Comparison of ENCODE assay signal across 1 cellular context in the genomic region with DNA sequence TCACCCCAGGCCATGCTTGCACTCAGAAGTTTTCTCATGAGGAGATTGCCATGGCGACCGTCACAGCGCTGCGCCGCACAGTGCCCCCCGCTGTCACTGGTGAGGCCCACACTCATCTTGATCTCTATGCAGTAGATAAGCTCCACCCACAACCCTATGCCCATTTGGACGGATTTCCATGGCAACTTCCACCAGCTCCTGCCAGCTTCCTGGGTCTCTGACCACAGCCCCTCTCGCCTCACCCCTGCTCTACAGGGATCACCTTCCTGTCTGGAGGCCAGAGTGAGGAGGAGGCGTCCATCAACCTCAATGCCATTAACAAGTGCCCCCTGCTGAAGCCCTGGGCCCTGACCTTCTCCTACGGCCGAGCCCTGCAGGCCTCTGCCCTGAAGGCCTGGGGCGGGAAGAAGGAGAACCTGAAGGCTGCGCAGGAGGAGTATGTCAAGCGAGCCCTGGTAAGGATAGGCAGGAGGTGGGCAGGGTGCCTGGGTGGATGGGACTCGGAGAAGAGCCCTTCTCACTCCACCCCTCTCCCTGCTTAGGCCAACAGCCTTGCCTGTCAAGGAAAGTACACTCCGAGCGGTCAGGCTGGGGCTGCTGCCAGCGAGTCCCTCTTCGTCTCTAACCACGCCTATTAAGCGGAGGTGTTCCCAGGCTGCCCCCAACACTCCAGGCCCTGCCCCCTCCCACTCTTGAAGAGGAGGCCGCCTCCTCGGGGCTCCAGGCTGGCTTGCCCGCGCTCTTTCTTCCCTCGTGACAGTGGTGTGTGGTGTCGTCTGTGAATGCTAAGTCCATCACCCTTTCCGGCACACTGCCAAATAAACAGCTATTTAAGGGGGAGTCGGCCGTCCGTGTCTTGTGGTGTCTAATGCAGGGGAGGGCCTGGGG.
TF ChIP-seq lines count a peak whose summit lies in the region.

No MANE protein-coding gene starts in this region.

TF ChIP-seq in WTC11, 78 proteins besides CTCF, POLR2A, EP300 and RAD21 (continued from another document):
- TF ChIP-seq, protein P1, sequence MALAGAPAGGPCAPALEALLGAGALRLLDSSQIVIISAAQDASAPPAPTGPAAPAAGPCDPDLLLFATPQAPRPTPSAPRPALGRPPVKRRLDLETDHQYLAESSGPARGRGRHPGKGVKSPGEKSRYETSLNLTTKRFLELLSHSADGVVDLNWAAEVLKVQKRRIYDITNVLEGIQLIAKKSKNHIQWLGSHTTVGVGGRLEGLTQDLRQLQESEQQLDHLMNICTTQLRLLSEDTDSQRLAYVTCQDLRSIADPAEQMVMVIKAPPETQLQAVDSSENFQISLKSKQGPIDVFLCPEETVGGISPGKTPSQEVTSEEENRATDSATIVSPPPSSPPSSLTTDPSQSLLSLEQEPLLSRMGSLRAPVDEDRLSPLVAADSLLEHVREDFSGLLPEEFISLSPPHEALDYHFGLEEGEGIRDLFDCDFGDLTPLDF (CRISPR knock-in tag; IDR thresholded peaks at IDR 0.05) = no peak
- no peak for TF ChIP-seq ZNF671 (CRISPR knock-in tag; IDR thresholded peaks at IDR 0.05)
- TF ChIP-seq NR1H2 (CRISPR knock-in tag; IDR thresholded peaks at IDR 0.05) = no peak
